ENCODE assay signal across 8 cellular contexts in the genomic region with DNA sequence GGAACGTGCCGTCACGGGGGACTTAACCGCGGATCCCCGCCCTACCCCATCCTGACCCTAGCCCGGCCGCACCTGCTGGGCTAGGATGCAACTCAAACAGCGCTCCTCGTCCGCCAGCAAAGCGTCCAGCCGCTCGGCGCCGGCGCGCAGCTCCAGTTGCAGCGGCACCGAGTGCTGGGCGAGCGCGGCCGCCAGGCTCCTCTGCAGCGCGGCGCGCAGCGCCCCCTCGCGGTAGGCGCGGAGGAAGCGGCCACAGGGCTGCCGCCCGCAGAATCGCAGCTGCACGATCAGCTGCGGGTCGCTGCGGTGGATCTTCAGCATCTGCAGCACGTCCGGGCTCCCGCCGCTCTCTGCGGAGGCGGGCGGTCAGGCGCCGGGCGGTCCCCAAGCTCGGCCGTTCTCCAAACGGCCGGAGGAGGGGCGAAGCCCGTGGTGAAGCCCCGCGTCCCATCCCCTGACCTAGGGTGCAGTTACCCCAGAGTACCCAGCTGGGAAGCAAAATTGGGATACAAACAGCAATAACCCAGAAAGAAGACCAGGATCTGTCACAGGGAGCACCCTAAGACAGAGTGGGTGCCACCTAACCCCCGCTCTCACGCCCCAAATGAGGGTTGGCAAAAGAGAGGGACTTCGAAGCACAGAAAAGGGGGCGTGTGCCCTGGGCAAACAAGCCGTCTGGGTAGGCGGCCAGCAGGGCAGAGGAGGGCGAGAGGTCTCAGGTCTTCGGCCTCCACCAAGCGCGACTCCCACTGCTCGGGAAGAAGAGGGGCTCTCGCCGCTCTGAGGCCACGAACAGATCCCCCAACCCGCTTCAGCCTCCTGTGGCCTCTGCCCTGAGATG. TPM values are rescaled to one million over a fixed set of nuclear protein-coding genes. Genes with fewer than 3 reads are reported as not detected.
A peak's percentile ranks its signal among the peaks of the same experiment; 100 is the strongest.
DNase-seq lines count a peak whose midpoint lies in the region; ATAC-seq and TF ChIP-seq lines count a peak whose summit lies in the region.

No MANE protein-coding gene starts in this region.

- peaks cover 6% of the 10 kb centered on the region for H3K36me3 Mint-ChIP-seq in T-cell

- peak; percentile 93 for DNase-seq in GM03348 (ENCODE audit: low spot score)
- DNase-seq in LoVo (ENCODE audit: low spot score), result peak; percentile 67
- peak; percentile 37 to 82 (median 69) for DNase-seq in T-cell
- DNase-seq in activated naive CD8-positive, alpha-beta T cell treated with anti-CD3 and anti-CD28 coated beads, Interleukin-2, amount 50 U/mL, for 16 hours (ENCODE audit: low read depth, low spot score), result peak; percentile 39
- peak; percentile 81 for DNase-seq in left cardiac atrium
- peak; percentile 80 to 90 for DNase-seq in psoas muscle

- CTCF ChIA-PET in T-cell (lab: Charles Lee), result interaction anchor here (0.5 to 1.4 kb wide), 18 partner anchors 14 to 283 kb away, joined by 3 to 24 read pairs (median 4); no protein-coding TSS in a partner anchor

- H3K27ac Mint-ChIP-seq in T-cell, result peak overlapping the region; percentile 97 to 100

- H3K27me3 ChIP-seq in psoas muscle (ENCODE audit: insufficient read depth in 3 of 3, low read length in 2 of 3), result peaks cover 0 to 4% (median 0%) of the 10 kb centered on the region in 3 donors

- POLR2A ChIA-PET in T-cell (lab: Charles Lee), result interaction anchor here in 1 of 2 donors (0.5 to 0.6 kb wide), 2 partner anchors 127 to 536 kb away, joined by 6 to 13 read pairs; no protein-coding TSS in a partner anchor

- WGBS in psoas muscle, 3 donors, result 9 to 13% (median 10%) methylated on average over 68 to 74 of the region's 74 CpGs

- ATAC-seq in T-cell (replicated peaks in 1 of 4) (peak; percentile 41 to 48 (median 41)), left cardiac atrium (peak; percentile 46 to 50), psoas muscle (peak; percentile 72 to 83 (median 80)), GM21786 (IDR thresholded peaks at IDR 0.05; ENCODE audit: unreplicated experiment) (no peak), HG02981 (IDR thresholded peaks at IDR 0.05; ENCODE audit: unreplicated experiment) (no peak)

- peak overlapping the region; percentile 66 to 87 (median 71) for H3K4me3 Mint-ChIP-seq in T-cell

- H3K27ac ChIP-seq in psoas muscle, result no peak overlapping the region

- intact Hi-C loops in left cardiac atrium (cut with DNase I), result loop anchor here (1.0 to 5.0 kb wide), 3 partner anchors 178 to 198 kb away; no protein-coding TSS in a partner anchor
- intact Hi-C loops in psoas muscle (cut with DNase I), result loop anchor here (1.0 to 5.0 kb wide), 7 partner anchors 38 to 263 kb away; a partner anchor contains a TSS

- peak overlapping the region; percentile 34 for H3K4me3 ChIP-seq in psoas muscle

- H3K27me3 Mint-ChIP-seq in T-cell, result peaks cover 0 to 3% of the 10 kb centered on the region in 2 donors

- H3K9me3 ChIP-seq in psoas muscle, result no peaks in the 10 kb centered on the region

- H3K4me1 Mint-ChIP-seq in T-cell, result peaks cover 59 to 66% (median 63%) of the 10 kb centered on the region in 3 donors

- no peaks in the 10 kb centered on the region for H3K36me3 ChIP-seq in psoas muscle (ENCODE audit: insufficient read depth in 1 of 2, low read depth in 1 of 2)

- peaks cover 8% of the 10 kb centered on the region for H3K4me1 ChIP-seq in psoas muscle

- TF ChIP-seq CTCF in psoas muscle (IDR thresholded peaks at IDR 0.05), result peak; percentile 98

- H3K9me3 Mint-ChIP-seq in T-cell, result no peaks in the 10 kb centered on the region

RNA-seq across cellular contexts. Expression of a gene that starts 4.2 kb away (rescaled TPM):
- total RNA-seq in T-cell (100 to 1,000 TPM in 3 of 5 donors, 10 to 100 TPM in 2; 58.3 to 179 (median 123) TPM), left cardiac atrium (10 to 100 TPM; 10.6 to 11.1 TPM), psoas muscle (1 to 10 TPM; 3.9 to 6.7 (median 5.9) TPM)
- 10 to 100 TPM in 2 of 3 donors, 1 to 10 TPM in 1; 7.4 to 14.2 (median 10.7) TPM for polyA plus RNA-seq in psoas muscle

RNA-seq across cellular contexts. Expression of a gene that starts 4.2 kb away (rescaled TPM):
- total RNA-seq in T-cell (10 to 100 TPM; 18.5 to 69.7 (median 43.7) TPM), left cardiac atrium (1 to 10 TPM; 8.0 to 8.5 TPM), psoas muscle (1 to 10 TPM; 4.5 to 8.6 (median 5.9) TPM)
- 1 to 10 TPM; 5.1 to 8.0 (median 5.9) TPM for polyA plus RNA-seq in psoas muscle

RNA-seq across cellular contexts. Expression of a gene that starts 4.7 kb away (rescaled TPM):
- total RNA-seq in T-cell (1 to 10 TPM; 3.0 to 9.5 (median 4.9) TPM), left cardiac atrium (10 to 100 TPM; 11.3 to 15.1 TPM), psoas muscle (1 to 10 TPM in 3 of 4 donors, under 1 TPM in 1; 0.69 to 4.1 (median 2.3) TPM)
- 1 to 10 TPM in 1 of 3 donors, under 1 TPM in 2; 0.75 to 1.8 (median 0.86) TPM for polyA plus RNA-seq in psoas muscle

RNA-seq across cellular contexts. Expression of a gene that starts 9.0 kb away (rescaled TPM):
- total RNA-seq in T-cell (10 to 100 TPM; 22.3 to 66.3 (median 39.1) TPM), left cardiac atrium (10 to 100 TPM; 24.3 to 48.1 TPM), psoas muscle (10 to 100 TPM; 44.3 to 97.3 (median 57.6) TPM)
- polyA plus RNA-seq in psoas muscle, result 10 to 100 TPM; 15.1 to 47.8 (median 47.4) TPM

RNA-seq across cellular contexts. Expression of a gene that starts 14.8 kb away (rescaled TPM):
- total RNA-seq in T-cell (1 to 10 TPM; 2.1 to 8.0 (median 5.2) TPM), left cardiac atrium (10 to 100 TPM; 58.6 to 80.5 TPM), psoas muscle (100 to 1,000 TPM in 2 of 4 donors, 10 to 100 TPM in 2; 53.6 to 114 (median 88.0) TPM)
- polyA plus RNA-seq in psoas muscle, result 100 to 1,000 TPM in 1 of 3 donors, 10 to 100 TPM in 2; 90.6 to 133 (median 93.9) TPM

Comparison
In these comparisons a context has a peak if more than half of its experiments do, and no peak if none do; other contexts are left out.
1. DNase-seq: peak in every context shown above with its lines; median percentile 93 in GM03348; 85 in psoas muscle; 81 in left cardiac atrium; 69 in T-cell; 67 in LoVo; 39 in activated naive CD8-positive, alpha-beta T cell treated with anti-CD3 and anti-CD28 coated beads, Interleukin-2, amount 50 U/mL, for 16 hours.
2. ATAC-seq: peak in T-cell (4 of 4), left cardiac atrium (2 of 2) and psoas muscle (4 of 4); none in GM21786 (single experiment) and HG02981 (single experiment).
3. RNA of a gene that starts 4.2 kb away (total RNA-seq): 58.3 to 179 TPM in T-cell; 10.6 to 11.1 TPM in left cardiac atrium and 3.9 to 6.7 TPM in psoas muscle; every median in the first group is over 4 times any median in the second.